8 cellular contexts compared by ENCODE assay signal in genomic region chr17:42389135-42389417, GRCh38.
DNase-seq lines count a peak whose midpoint lies in the region; ATAC-seq and TF ChIP-seq lines count a peak whose summit lies in the region.

No MANE protein-coding gene starts in this region.

- peaks cover 28% of the 10 kb centered on the region for H3K4me1 ChIP-seq in mucosa of stomach (ENCODE audit: control insufficient read depth, insufficient read depth, low read length)

- H3K9me3 ChIP-seq in mucosa of stomach (ENCODE audit: control insufficient read depth, low read length) = no peaks in the 10 kb centered on the region

- H3K27me3 ChIP-seq in brain microvascular endothelial cell (replicated peaks) (no peaks in the 10 kb centered on the region), mucosa of stomach (ENCODE audit: control insufficient read depth, insufficient read depth, low read length) (no peaks in the 10 kb centered on the region)

- H3K4me3 ChIP-seq in GM12875 (ENCODE audit: low read depth, low read length) = peak overlapping the region; percentile 30
- peak overlapping the region; percentile 45 for H3K4me3 ChIP-seq in brain microvascular endothelial cell (ENCODE audit: low read depth, low read length)
- H3K4me3 ChIP-seq in mucosa of stomach (ENCODE audit: low read length) = peak overlapping the region; percentile 99

- in situ Hi-C loops in brain microvascular endothelial cell (cut with HindIII; ENCODE audit: low pct_ligation_motif_present, low sequenced_read_pairs) = no loop called here

- peak overlapping the region; percentile 88 for H3K9ac ChIP-seq in mucosa of stomach (ENCODE audit: low read length)

- ATAC-seq in HG03432 (IDR thresholded peaks at IDR 0.05; ENCODE audit: unreplicated experiment) (peak; percentile 17), GM19455 (IDR thresholded peaks at IDR 0.05; ENCODE audit: unreplicated experiment) (no peak)

- TF ChIP-seq CTCF in GM12875 (IDR thresholded peaks at IDR 0.05; ENCODE audit: borderline replicate concordance, insufficient read depth, low read depth, low read length) (no peak), brain microvascular endothelial cell (IDR thresholded peaks at IDR 0.05; ENCODE audit: low read depth, low read length, missing control alignments) (no peak), GM20000 (IDR thresholded peaks at IDR 0.05; ENCODE audit: extremely low read depth, missing control alignments) (no peak)

- peak overlapping the region; percentile 90 for H3K27ac ChIP-seq in brain microvascular endothelial cell

- no peaks in the 10 kb centered on the region for H3K36me3 ChIP-seq in brain microvascular endothelial cell (replicated peaks)
- no peaks in the 10 kb centered on the region for H3K36me3 ChIP-seq in mucosa of stomach (ENCODE audit: control insufficient read depth, insufficient read depth, low read length)

- DNase-seq in brain microvascular endothelial cell = no peak
- no peak for DNase-seq in GM20000 (ENCODE audit: low spot score)
- no peak for DNase-seq in NCI-H2081 (lab: John Stamatoyannopoulos, UW)
- no peak for DNase-seq in OCI-M2 (lab: John Stamatoyannopoulos, UW; ENCODE audit: unreplicated experiment)

Comparison
In these comparisons a context has a peak if more than half of its experiments do, and no peak if none do; other contexts are left out.
1. H3K4me3 ChIP-seq: peak in every context shown above with its lines; median percentile 99 in mucosa of stomach; 45 in brain microvascular endothelial cell; 30 in GM12875.